In genomic region chr7:26066736-26067135, GRCh38 we compare ENCODE assay signal across 11 cellular contexts.
"Had no signal": no experiment of that assay in that cellular context is flagged by ENCODE, and none has a peak within 500 bp of the region (broad histone marks: within the 10 kb centered on the region; RNA-seq: fewer than 3 reads in every experiment).

No MANE protein-coding gene starts in this region.

- DNase-seq: GM23248, GOT3, H7, H9, HCEC 1CT, HFFc6 had no signal

- H3K9me3 Mint-ChIP-seq: GM23338, H9, HFFc6 had no signal

- H2AFZ ChIP-seq: GM23248, GM23338 had no signal

- FAIRE-seq: H1, H54 had no signal

- H3K27ac ChIP-seq: GM23248 had no signal

- H3K9me3 ChIP-seq: HAP-1 had no signal

- H3K27ac Mint-ChIP-seq: GM23338, H9, HFFc6 had no signal

- H3K4me1 Mint-ChIP-seq: H9 had no signal

- H3K4me3 ChIP-seq: GM23248, GM23338, HAP-1 had no signal

- H3K4me3 Mint-ChIP-seq: GM23338, H9, HFFc6 had no signal

- H3K36me3 ChIP-seq: HAP-1 had no signal

- ATAC-seq: GM23338, HCT116 had no signal

- H3K4me2 ChIP-seq: GM23338 had no signal

- H3K9ac ChIP-seq: GM23248 had no signal
